2 cellular contexts compared by ENCODE assay signal in genomic region chrX:31138124-31138523, GRCh38.
TF ChIP-seq lines count a peak whose summit lies in the region.

No MANE protein-coding gene starts in this region.

TF ChIP-seq in GM12878, 131 proteins besides CTCF, POLR2A, EP300 and RAD21 (continued from another document):
- TF ChIP-seq E2F4 (IDR thresholded peaks at IDR 0.05; ENCODE audit: low read depth, low read length): no peak
TF ChIP-seq in GM12878: peak in this region for 1.

TF ChIP-seq in neural cell, 6 proteins besides CTCF, POLR2A, EP300 and RAD21 (continued from another document):
- TF ChIP-seq REST (IDR thresholded peaks at IDR 0.05; ENCODE audit: borderline replicate concordance): no peak
- TF ChIP-seq POLR2AphosphoS5 (IDR thresholded peaks at IDR 0.05): no peak
- TF ChIP-seq MXI1 (conservative IDR thresholded peaks at IDR 0.05; ENCODE audit: poor library complexity, severe bottlenecking): no peak
- TF ChIP-seq SMC3 (conservative IDR thresholded peaks at IDR 0.05; ENCODE audit: poor library complexity): no peak
- no peak for TF ChIP-seq TAF1 (IDR thresholded peaks at IDR 0.05; ENCODE audit: low read depth)
